In the genomic region with DNA sequence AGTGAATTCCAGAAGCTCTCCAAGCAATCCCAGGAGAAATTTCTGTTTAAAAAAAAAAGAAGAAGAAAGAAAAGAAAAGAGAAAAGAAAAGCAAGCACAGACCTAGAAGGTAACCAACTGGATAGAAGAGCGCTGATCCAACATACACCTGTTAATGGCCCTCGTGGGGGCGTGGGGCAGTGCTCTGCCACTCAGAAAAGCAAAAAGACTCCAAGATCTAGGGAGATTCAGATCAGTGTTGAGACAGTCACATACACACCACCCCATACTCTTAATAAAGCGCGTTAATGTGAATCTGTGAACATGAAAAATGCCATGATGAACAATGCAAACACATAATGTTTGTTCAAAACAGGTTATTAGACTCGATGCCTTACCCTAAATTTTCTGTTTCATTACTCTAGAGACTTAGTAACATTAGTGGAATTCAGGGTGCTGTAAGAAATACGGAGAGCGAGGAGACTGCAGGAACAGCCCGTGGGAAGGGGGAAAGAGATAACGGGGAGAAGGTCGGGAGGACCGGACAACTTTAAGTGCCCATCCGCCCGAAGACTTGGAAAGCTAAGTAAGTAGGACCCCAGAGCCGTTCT, we compare ENCODE assay signal across 9 cellular contexts. TPM values are rescaled to one million over a fixed set of nuclear protein-coding genes. Genes with fewer than 3 reads are reported as not detected.
DNase-seq lines count a peak whose midpoint lies in the region; ATAC-seq and TF ChIP-seq lines count a peak whose summit lies in the region.
"Had no signal": no experiment of that assay in that cellular context is flagged by ENCODE, and none has a peak within 500 bp of the region (broad histone marks: within the 10 kb centered on the region; RNA-seq: fewer than 3 reads in every experiment).

No MANE protein-coding gene starts in this region.

- H3K36me3 ChIP-seq in lung (ENCODE audit: control insufficient read depth in 2 of 2, insufficient read depth in 2 of 2, low read length in 2 of 2), result peaks cover 0 to 3% of the 10 kb centered on the region in 2 donors

- in situ Hi-C loops in GM13976 (cut with MboI; ENCODE audit: low sequenced_read_pairs, unreplicated experiment), result no loop called here

- BruUV-seq in MCF 10A (replicated peaks; lab: Mats Ljungman, UMichigan), result TSS peak; percentile 69

- no peaks in the 10 kb centered on the region for H3K27me3 ChIP-seq in lung (ENCODE audit: control insufficient read depth, insufficient read depth)

- CTCF ChIA-PET in MCF 10A (lab: Yijun Ruan, JAX), result interaction anchor here (0.6 to 3.5 kb wide), 12 partner anchors 10 to 1019 kb away, joined by 3 to 16 read pairs (median 4); no protein-coding TSS in a partner anchor

- H3K27ac Mint-ChIP-seq in MCF 10A (ENCODE audit: low read depth, unreplicated experiment), result no peak overlapping the region
- H3K27ac Mint-ChIP-seq: IgD-negative memory B cell had no signal

- intact Hi-C loops in MCF 10A (cut with micrococcal nuclease), result loop anchor here (2.0 to 10.0 kb wide), 5 partner anchors 118 to 730 kb away; a partner anchor contains a TSS

- peaks cover 1 to 5% of the 10 kb centered on the region in 2 donors for H3K4me1 ChIP-seq in lung (ENCODE audit: control insufficient read depth in 2 of 2, insufficient read depth in 2 of 2, low read length in 2 of 2)

- WGBS in lung, 2 donors, result 10 to 11% methylated on average over 15 of the region's 15 CpGs

- H3K4me3 ChIP-seq in lung, result peak overlapping the region; percentile 54

- H3K9me3 Mint-ChIP-seq in MCF 10A (ENCODE audit: unreplicated experiment), result no peaks in the 10 kb centered on the region

- H3K4me1 Mint-ChIP-seq in MCF 10A (ENCODE audit: insufficient read depth, unreplicated experiment), result peaks cover 24% of the 10 kb centered on the region

- peak; percentile 3 for ATAC-seq in HG02973 (IDR thresholded peaks at IDR 0.05; ENCODE audit: unreplicated experiment)
- ATAC-seq in lung (ENCODE audit: insufficient read depth, low FRiP score), result no peak

- TF ChIP-seq CTCF in MCF 10A (IDR thresholded peaks at IDR 0.05; ENCODE audit: unreplicated experiment) (no peak), lung (IDR thresholded peaks at IDR 0.05; ENCODE audit: control extremely low read depth, extremely low read depth) (no peak), GM13976 (IDR thresholded peaks at IDR 0.05; ENCODE audit: borderline replicate concordance, control extremely low read depth, extremely low read depth, insufficient read depth, missing control alignments) (no peak)

- peak overlapping the region; percentile 47 to 56 for H3K27ac ChIP-seq in lung (ENCODE audit: low read depth in 1 of 2, low read length in 1 of 2)

- H3K4me3 Mint-ChIP-seq in MCF 10A (ENCODE audit: unreplicated experiment), result no peak overlapping the region
- H3K4me3 Mint-ChIP-seq: IgD-negative memory B cell had no signal

- no peaks in the 10 kb centered on the region for H3K27me3 Mint-ChIP-seq in MCF 10A (ENCODE audit: insufficient read depth, unreplicated experiment)
- H3K27me3 Mint-ChIP-seq: IgD-negative memory B cell had no signal

- H3K36me3 Mint-ChIP-seq in MCF 10A (ENCODE audit: insufficient read depth, unreplicated experiment), result peaks cover 16% of the 10 kb centered on the region

- DNase-seq in A172 (ENCODE audit: low spot score) (peak; percentile 12), MCF 10A (ENCODE audit: unreplicated experiment) (no peak), lung (ENCODE audit: low spot score) (no peak), GM13976 (ENCODE audit: low spot score) (no peak), cerebellar cortex (ENCODE audit: low spot score) (no peak), hepatic stellate cell (ENCODE audit: low spot score) (no peak)
- DNase-seq in activated CD4-positive, alpha-beta T cell treated with anti-CD3 and anti-CD28 coated beads for 4 hours, result no peak

- no peaks in the 10 kb centered on the region for H3K9me3 ChIP-seq in lung (ENCODE audit: control insufficient read depth in 2 of 2, insufficient read depth in 1 of 2, low read length in 1 of 2)

- POLR2A ChIA-PET in MCF 10A (lab: Yijun Ruan, JAX), result interaction anchor here (0.6 to 4.0 kb wide), 29 partner anchors 10 to 1431 kb away, joined by 3 to 51 read pairs (median 5); a partner anchor contains a TSS

RNA-seq across cellular contexts. Expression of a gene that starts 0.4 kb away (rescaled TPM):
- total RNA-seq in A172 (2014; rRNA removed; shearing (Covaris generic)), result 83.7 and 92.4 TPM in 2 replicates
- total RNA-seq in MCF 10A (2022), result 36.5 and 46.8 TPM in 2 replicates
- total RNA-seq in lung, result 10 to 100 TPM; 22.9 to 43.7 TPM
- 10 to 100 TPM in 1 of 2 donors, 1 to 10 TPM in 1; 6.2 to 13.1 TPM for polyA plus RNA-seq in lung

RNA-seq across cellular contexts. Expression of a gene that starts 0.8 kb away (rescaled TPM):
- total RNA-seq in A172 (2014; rRNA removed; shearing (Covaris generic)), result 41.3 and 46.3 TPM in 2 replicates
- 57.8 and 66.1 TPM in 2 replicates for total RNA-seq in MCF 10A (2022)
- total RNA-seq in lung, result 10 to 100 TPM; 22.1 to 31.5 TPM
- polyA plus RNA-seq in lung, result 10 to 100 TPM in 1 of 2 donors, 1 to 10 TPM in 1; 8.0 to 11.0 TPM
